29 cellular contexts compared by ENCODE assay signal in the genomic region with DNA sequence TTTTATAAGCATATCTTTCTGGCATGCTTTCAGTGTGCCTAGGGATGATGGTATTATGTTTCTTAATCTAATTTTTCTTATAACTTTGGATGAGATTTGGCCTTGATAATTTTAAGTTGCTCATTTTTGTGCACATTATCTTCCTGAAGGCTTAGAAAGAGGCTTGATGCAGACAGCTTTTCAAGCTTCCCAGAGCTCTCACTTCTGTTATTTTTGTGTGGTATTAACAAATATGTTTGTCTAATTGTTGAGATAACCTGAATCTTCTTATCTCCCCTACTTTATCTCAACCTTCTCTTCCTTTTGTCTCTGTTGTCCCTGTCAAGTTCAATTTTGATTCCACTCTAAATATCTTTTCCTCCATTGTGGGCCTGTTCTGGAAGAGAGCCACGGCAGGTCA.
"Had no signal": no experiment of that assay in that cellular context is flagged by ENCODE, and none has a peak within 500 bp of the region (broad histone marks: within the 10 kb centered on the region; RNA-seq: fewer than 3 reads in every experiment).

No MANE protein-coding gene starts in this region.

- H3K36me3 ChIP-seq: stomach, suprapubic skin, thoracic aorta, thyroid gland, tibial artery, tibial nerve, transverse colon, upper lobe of left lung, upper lobe of right lung, uterus, vagina had no signal

- H3K27ac ChIP-seq: stomach, suprapubic skin, testis, thoracic aorta, thyroid gland, tibial artery, tibial nerve, transverse colon, upper lobe of left lung, upper lobe of right lung, uterus, vagina had no signal

- H3K27me3 ChIP-seq: stomach, suprapubic skin, testis, thyroid gland, tibial artery, tibial nerve, transverse colon, upper lobe of left lung, upper lobe of right lung, uterus, vagina had no signal

- H3K4me1 Mint-ChIP-seq: stimulated activated effector memory CD8-positive, alpha-beta T cell treated with anti-CD3 and anti-CD28 coated beads, Interleukin-12 subunit alpha, Interleukin-12 subunit beta, amount 100 ng/mL, for 72 hours; stimulated activated memory B cell treated with anti-CD40 and anti-IgM and Interleukin-4, amounts not matched to agents 10 μg/mL and 1 μg/mL and 100 μg/mL, for 72 hours; stimulated activated naive B cell treated with anti-CD40 and anti-IgM and Interleukin-4, amounts not matched to agents 10 μg/mL and 1 μg/mL and 100 μg/mL, for 72 hours; stimulated activated naive CD8-positive, alpha-beta T cell treated with anti-CD3 and anti-CD28 coated beads, Interleukin-15, amount 100 ng/mL, for 72 hours had no signal

- H3K27ac Mint-ChIP-seq: stimulated activated effector memory CD8-positive, alpha-beta T cell treated with anti-CD3 and anti-CD28 coated beads, Interleukin-12 subunit alpha, Interleukin-12 subunit beta, amount 100 ng/mL, for 72 hours; stimulated activated memory B cell treated with anti-CD40 and anti-IgM and Interleukin-4, amounts not matched to agents 10 μg/mL and 1 μg/mL and 100 μg/mL, for 72 hours; stimulated activated naive B cell treated with anti-CD40 and anti-IgM and Interleukin-4, amounts not matched to agents 10 μg/mL and 1 μg/mL and 100 μg/mL, for 72 hours; stimulated activated naive CD8-positive, alpha-beta T cell treated with anti-CD3 and anti-CD28 coated beads, Interleukin-15, amount 100 ng/mL, for 72 hours; stimulated activated naive CD8-positive, alpha-beta T cell treated with anti-CD3 and anti-CD28 coated beads, Interleukin-15, Interleukin-2, amounts not matched to agents 100 ng/mL and 50 ng/mL, for 24 hours; type B pancreatic cell had no signal

- DNase-seq: stimulated activated CD4-positive, alpha-beta T cell treated with anti-CD3 and anti-CD28 coated beads, Interleukin-2, amount 100 ng/mL, for 48 hours; stimulated activated CD4-positive, alpha-beta T cell treated with anti-CD3 and anti-CD28 coated beads, Interleukin-4, amount 100 ng/mL, for 1 hour; stimulated activated CD4-positive, alpha-beta T cell treated with anti-CD3 and anti-CD28 coated beads, Interleukin-4, amount 100 ng/mL, for 24 hours; stimulated activated CD4-positive, alpha-beta T cell treated with anti-CD3 and anti-CD28 coated beads, Interleukin-4, amount 100 ng/mL, for 4 hours; stimulated activated CD8-positive, alpha-beta memory T cell treated with anti-CD3 and anti-CD28 coated beads, Interleukin-4, amount 100 ng/mL, for 48 hours; stimulated activated naive B cell treated with anti-CD40 and anti-IgM and Interleukin-4, amounts not matched to agents 10 μg/mL and 1 μg/mL and 100 μg/mL, for 72 hours; stimulated activated naive CD4-positive, alpha-beta T cell; stimulated activated naive CD4-positive, alpha-beta T cell treated with Interleukin-2 at 50 U/mL for 16 hours; stimulated activated naive CD8-positive, alpha-beta T cell treated with anti-CD3 and anti-CD28 coated beads, Interleukin-15, amount 100 ng/mL, for 72 hours; stimulated activated naive CD8-positive, alpha-beta T cell treated with anti-CD3 and anti-CD28 coated beads, Interleukin-15, Interleukin-2, amounts not matched to agents 100 U/mL and 50 U/mL, for 24 hours; stomach; substantia nigra; testis; thyroid gland; tibial artery; transverse colon; trophoblast cell; upper lobe of left lung; upper lobe of right lung; uterus had no signal

- ATAC-seq: stimulated activated effector memory CD8-positive, alpha-beta T cell treated with anti-CD3 and anti-CD28 coated beads, Interleukin-12 subunit alpha, Interleukin-12 subunit beta, amount 100 ng/mL, for 72 hours; stimulated activated memory B cell treated with anti-CD40 and anti-IgM and Interleukin-4, amounts not matched to agents 10 μg/mL and 1 μg/mL and 100 μg/mL, for 72 hours; stimulated activated naive B cell treated with anti-CD40 and anti-IgM and Interleukin-4, amounts not matched to agents 10 μg/mL and 1 μg/mL and 100 μg/mL, for 72 hours; stimulated activated naive CD8-positive, alpha-beta T cell treated with anti-CD3 and anti-CD28 coated beads, Interleukin-15, amount 100 ng/mL, for 72 hours; stimulated activated naive CD8-positive, alpha-beta T cell treated with anti-CD3 and anti-CD28 coated beads, Interleukin-15, Interleukin-2, amounts not matched to agents 100 U/mL and 50 U/mL, for 24 hours; upper lobe of right lung had no signal

- H3K9me3 ChIP-seq: suprapubic skin, testis, thoracic aorta, thyroid gland, tibial artery, transverse colon, upper lobe of right lung, uterus, vagina had no signal

- FAIRE-seq: urothelium cell line had no signal

- H3K36me3 Mint-ChIP-seq: stimulated activated effector memory CD8-positive, alpha-beta T cell treated with anti-CD3 and anti-CD28 coated beads, Interleukin-12 subunit alpha, Interleukin-12 subunit beta, amount 100 ng/mL, for 72 hours; stimulated activated memory B cell treated with anti-CD40 and anti-IgM and Interleukin-4, amounts not matched to agents 10 μg/mL and 1 μg/mL and 100 μg/mL, for 72 hours; stimulated activated naive B cell treated with anti-CD40 and anti-IgM and Interleukin-4, amounts not matched to agents 10 μg/mL and 1 μg/mL and 100 μg/mL, for 72 hours; type B pancreatic cell had no signal

- H3K27me3 Mint-ChIP-seq: stimulated activated memory B cell treated with anti-CD40 and anti-IgM and Interleukin-4, amounts not matched to agents 10 μg/mL and 1 μg/mL and 100 μg/mL, for 72 hours; stimulated activated naive B cell treated with anti-CD40 and anti-IgM and Interleukin-4, amounts not matched to agents 10 μg/mL and 1 μg/mL and 100 μg/mL, for 72 hours; stimulated activated naive CD8-positive, alpha-beta T cell treated with anti-CD3 and anti-CD28 coated beads, Interleukin-15, amount 100 ng/mL, for 72 hours; stimulated activated naive CD8-positive, alpha-beta T cell treated with anti-CD3 and anti-CD28 coated beads, Interleukin-15, Interleukin-2, amounts not matched to agents 100 ng/mL and 50 ng/mL, for 24 hours had no signal

- H3K4me1 ChIP-seq: stomach, suprapubic skin, testis, thyroid gland, tibial artery, tibial nerve, transverse colon, upper lobe of left lung, upper lobe of right lung, uterus, vagina had no signal

- H3K4me3 Mint-ChIP-seq: stimulated activated effector memory CD8-positive, alpha-beta T cell treated with anti-CD3 and anti-CD28 coated beads, Interleukin-12 subunit alpha, Interleukin-12 subunit beta, amount 100 ng/mL, for 72 hours; stimulated activated memory B cell treated with anti-CD40 and anti-IgM and Interleukin-4, amounts not matched to agents 10 μg/mL and 1 μg/mL and 100 μg/mL, for 72 hours; stimulated activated naive B cell treated with anti-CD40 and anti-IgM and Interleukin-4, amounts not matched to agents 10 μg/mL and 1 μg/mL and 100 μg/mL, for 72 hours; stimulated activated naive CD8-positive, alpha-beta T cell treated with anti-CD3 and anti-CD28 coated beads, Interleukin-15, amount 100 ng/mL, for 72 hours; stimulated activated naive CD8-positive, alpha-beta T cell treated with anti-CD3 and anti-CD28 coated beads, Interleukin-15, Interleukin-2, amounts not matched to agents 100 ng/mL and 50 ng/mL, for 24 hours; type B pancreatic cell had no signal

- H3K4me3 ChIP-seq: stomach, suprapubic skin, testis, thoracic aorta, thyroid gland, tibial artery, tibial nerve, transverse colon, upper lobe of left lung, upper lobe of right lung, uterus, vagina had no signal
